Comparison of ENCODE assay signal across 1 cellular context in genomic region chr10:94288361-94289116, GRCh38.
TF ChIP-seq lines count a peak whose summit lies in the region.

No MANE protein-coding gene starts in this region.

TF ChIP-seq in IMR-90, 13 proteins besides CTCF, POLR2A, EP300 and RAD21 (continued from another document):
- TF ChIP-seq MAZ (IDR thresholded peaks at IDR 0.05; ENCODE audit: borderline replicate concordance, low read depth, low read length) (no peak), ELK1 (IDR thresholded peaks at IDR 0.05; ENCODE audit: borderline replicate concordance, low read depth, low read length) (no peak), CEBPB (IDR thresholded peaks at IDR 0.05; ENCODE audit: low read depth, low read length) (no peak), FOS (IDR thresholded peaks at IDR 0.05; ENCODE audit: low read depth, low read length) (no peak), SMC3 (IDR thresholded peaks at IDR 0.05; ENCODE audit: low read depth, low read length) (no peak), BHLHE40 (IDR thresholded peaks at IDR 0.05; ENCODE audit: low read depth, low read length) (no peak), RFX5 (IDR thresholded peaks at IDR 0.05; ENCODE audit: low read depth, low read length) (no peak), CHD1 (IDR thresholded peaks at IDR 0.05; ENCODE audit: low read depth, low read length) (no peak), MAFK (IDR thresholded peaks at IDR 0.05; ENCODE audit: low read depth, low read length) (no peak), NFE2L2 (IDR thresholded peaks at IDR 0.05; ENCODE audit: low read depth, low read length) (no peak), RCOR1 (IDR thresholded peaks at IDR 0.05; ENCODE audit: insufficient replicate concordance, low read length) (no peak)
TF ChIP-seq in IMR-90: peak in this region for 0.
